Comparison of ENCODE assay signal across 1 cellular context in genomic region chr12:13079440-13079906, GRCh38.
TF ChIP-seq lines count a peak whose summit lies in the region.

No MANE protein-coding gene starts in this region.

TF ChIP-seq in HepG2, 621 proteins besides CTCF, POLR2A, EP300 and RAD21 (continued from another document and continues in another):
- TF ChIP-seq ZNF703 (CRISPR knock-in tag; IDR thresholded peaks at IDR 0.05; ENCODE audit: borderline replicate concordance) (no peak), HDAC1 (CRISPR knock-in tag; IDR thresholded peaks at IDR 0.05) (peak; percentile 57; the same call in 1 of the 2 replicates), ZNF615 (CRISPR knock-in tag; IDR thresholded peaks at IDR 0.05; ENCODE audit: borderline replicate concordance) (no peak), SMARCC2 (IDR thresholded peaks at IDR 0.05) (no peak), ZNF709 (CRISPR knock-in tag; IDR thresholded peaks at IDR 0.05) (no peak), TSC22D2 (CRISPR knock-in tag; IDR thresholded peaks at IDR 0.05; ENCODE audit: borderline replicate concordance) (no peak), TBP (CRISPR knock-in tag; IDR thresholded peaks at IDR 0.05) (no peak), MNT (IDR thresholded peaks at IDR 0.05) (no peak), CENPBD1 (CRISPR knock-in tag; IDR thresholded peaks at IDR 0.05; ENCODE audit: borderline replicate concordance, low read depth) (no peak), MAZ (IDR thresholded peaks at IDR 0.05; ENCODE audit: borderline replicate concordance, low read depth, low read length) (no peak), MAZ (CRISPR knock-in tag; IDR thresholded peaks at IDR 0.05; ENCODE audit: low read depth) (no peak), ZKSCAN8 (CRISPR knock-in tag; IDR thresholded peaks at IDR 0.05; ENCODE audit: borderline replicate concordance) (peak; percentile 78; the same call in 1 of the 2 replicates), ZUFSP (CRISPR knock-in tag; IDR thresholded peaks at IDR 0.05; ENCODE audit: borderline replicate concordance) (no peak), SP1 (IDR thresholded peaks at IDR 0.05) (no peak), SP1 (CRISPR knock-in tag; IDR thresholded peaks at IDR 0.05) (no peak), TFE3 (CRISPR knock-in tag; IDR thresholded peaks at IDR 0.05) (peak; percentile 31; the same call in 1 of the 2 replicates), CREM (IDR thresholded peaks at IDR 0.05) (no peak; the same call in 1 of the 2 replicates), CREM (CRISPR knock-in tag; IDR thresholded peaks at IDR 0.05) (no peak), ZFP90 (CRISPR knock-in tag; IDR thresholded peaks at IDR 0.05; ENCODE audit: borderline replicate concordance) (peak; percentile 54; the same call in 1 of the 2 replicates), ZNF510 (CRISPR knock-in tag; IDR thresholded peaks at IDR 0.05; ENCODE audit: low read depth) (no peak), ZNF670 (CRISPR knock-in tag; IDR thresholded peaks at IDR 0.05; ENCODE audit: borderline replicate concordance) (0 out of 2 replicates have a peak, but pooled peaks have one; percentile 39), ZNF33A (CRISPR knock-in tag; IDR thresholded peaks at IDR 0.05; ENCODE audit: borderline replicate concordance) (no peak), ZNF746 (CRISPR knock-in tag; IDR thresholded peaks at IDR 0.05) (peak; percentile 57; the same call in 1 of the 2 replicates), ZNF761 (CRISPR knock-in tag; conservative IDR thresholded peaks at IDR 0.05) (no peak), ZNF713 (CRISPR knock-in tag; IDR thresholded peaks at IDR 0.05) (no peak), NFKBIZ (CRISPR knock-in tag; IDR thresholded peaks at IDR 0.05) (no peak), AFF4 (CRISPR knock-in tag; IDR thresholded peaks at IDR 0.05) (no peak), MEIS2 (CRISPR knock-in tag; IDR thresholded peaks at IDR 0.05) (no peak), ZNF792 (CRISPR knock-in tag; IDR thresholded peaks at IDR 0.05) (0 out of 2 replicates have a peak, but pooled peaks have one; percentile 76), ZNF737 (CRISPR knock-in tag; IDR thresholded peaks at IDR 0.05; ENCODE audit: borderline replicate concordance) (no peak), BRCA1 (CRISPR knock-in tag; IDR thresholded peaks at IDR 0.05) (no peak), PPARG (CRISPR knock-in tag; conservative IDR thresholded peaks at IDR 0.05) (peak; percentile 45; the same call in 1 of the 2 replicates), ZNF512 (CRISPR knock-in tag; IDR thresholded peaks at IDR 0.05) (no peak), AKNA (CRISPR knock-in tag; IDR thresholded peaks at IDR 0.05; ENCODE audit: borderline replicate concordance) (no peak), HMGA1 (CRISPR knock-in tag; conservative IDR thresholded peaks at IDR 0.05) (no peak), HMG20B (CRISPR knock-in tag; conservative IDR thresholded peaks at IDR 0.05) (no peak), KDM2A (CRISPR knock-in tag; IDR thresholded peaks at IDR 0.05; ENCODE audit: borderline replicate concordance, low read depth) (no peak), ELF3 (CRISPR knock-in tag; IDR thresholded peaks at IDR 0.05) (peak; percentile 97), TRIM22 (IDR thresholded peaks at IDR 0.05) (no peak), NBN (conservative IDR thresholded peaks at IDR 0.05) (no peak), PCBP2 (optimal IDR thresholded peaks at IDR 0.05; ENCODE audit: low read depth, low read length, poor library complexity, severe bottlenecking) (no peak), SP140L (CRISPR knock-in tag; IDR thresholded peaks at IDR 0.05; ENCODE audit: borderline replicate concordance) (no peak), ZNF740 (CRISPR knock-in tag; IDR thresholded peaks at IDR 0.05) (no peak), ZNF30 (CRISPR knock-in tag; IDR thresholded peaks at IDR 0.05) (no peak), U2AF1 (optimal IDR thresholded peaks at IDR 0.05; ENCODE audit: low read depth, low read length) (no peak), E2F2 (CRISPR knock-in tag; IDR thresholded peaks at IDR 0.05; ENCODE audit: borderline replicate concordance) (no peak), TBL1XR1 (IDR thresholded peaks at IDR 0.05; ENCODE audit: borderline replicate concordance, low read length, partially characterized antibody) (no peak), ELF4 (CRISPR knock-in tag; IDR thresholded peaks at IDR 0.05; ENCODE audit: borderline replicate concordance) (no peak)
